ENCODE assay signal across 1 cellular context in genomic region chr6:83092756-83093399, GRCh38.
TF ChIP-seq lines count a peak whose summit lies in the region.

No MANE protein-coding gene starts in this region.

TF ChIP-seq in IMR-90, 13 proteins besides CTCF, POLR2A, EP300 and RAD21:
- no peak for TF ChIP-seq ELK1 (IDR thresholded peaks at IDR 0.05; ENCODE audit: borderline replicate concordance, low read depth, low read length)
- TF ChIP-seq MXI1 (IDR thresholded peaks at IDR 0.05; ENCODE audit: borderline replicate concordance, low read depth, low read length), result no peak
- TF ChIP-seq CEBPB (IDR thresholded peaks at IDR 0.05; ENCODE audit: low read depth, low read length), result peak; percentile 87
